13 cellular contexts compared by ENCODE assay signal in the genomic region with DNA sequence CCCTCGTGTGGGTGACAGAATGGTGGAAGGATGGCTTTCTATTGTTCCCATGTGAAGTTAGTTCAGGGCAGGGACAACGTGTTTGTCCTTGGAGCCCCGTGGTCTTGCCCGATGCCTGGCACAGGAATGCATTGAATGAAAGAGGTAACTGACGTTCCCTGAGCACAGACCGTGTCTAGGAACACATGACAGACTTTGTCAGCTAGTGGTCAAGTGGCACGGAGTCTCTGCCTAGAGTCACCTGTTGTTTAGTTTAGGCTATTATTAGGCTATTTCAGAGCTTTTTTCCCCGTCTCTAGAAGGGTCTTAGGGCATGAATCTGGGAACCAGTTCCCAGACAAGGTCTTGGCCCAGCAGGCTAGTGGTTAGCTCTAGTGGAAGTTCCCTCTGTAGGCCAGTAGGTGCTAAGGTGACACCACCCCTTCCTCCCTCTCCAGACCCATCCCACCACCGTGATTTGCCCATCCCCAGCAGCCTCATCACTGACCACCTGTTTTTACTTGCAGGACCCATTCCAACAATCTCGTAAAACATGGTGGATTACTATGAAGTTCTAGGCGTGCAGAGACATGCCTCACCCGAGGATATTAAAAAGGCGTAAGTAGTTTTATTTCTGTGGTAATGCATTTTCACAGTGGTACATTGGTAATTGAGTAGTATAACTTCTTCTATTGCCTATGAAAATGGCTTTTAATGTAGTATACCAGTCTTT. TPM values are rescaled to one million over a fixed set of nuclear protein-coding genes. Genes with fewer than 3 reads are reported as not detected.
DNase-seq lines count a peak whose midpoint lies in the region; ATAC-seq and TF ChIP-seq lines count a peak whose summit lies in the region.
"Had no signal": no experiment of that assay in that cellular context is flagged by ENCODE, and none has a peak within 500 bp of the region (broad histone marks: within the 10 kb centered on the region; RNA-seq: fewer than 3 reads in every experiment).

No MANE protein-coding gene starts in this region.

- H3K4me2 ChIP-seq in smooth muscle cell, result peak overlapping the region; percentile 27

- peak overlapping the region; percentile 73 for H3K27ac ChIP-seq in cardiac muscle cell
- no peak overlapping the region for H3K27ac ChIP-seq in smooth muscle cell (ENCODE audit: low read depth)
- H3K27ac ChIP-seq: uterus had no signal

- CTCF ChIA-PET in activated CD4-positive, alpha-beta memory T cell treated with anti-CD3 and anti-CD28 coated beads for 36 hours (lab: Charles Lee), result no interaction called here

- peak overlapping the region in 1 of 2 donors; percentile 50 for H3K4me3 Mint-ChIP-seq in activated T-cell treated with anti-CD3 and anti-CD28 coated beads, Interleukin-2, amount 50 U/mL, for 72 hours
- H3K4me3 Mint-ChIP-seq in activated T-cell treated with anti-CD3 and anti-CD28 coated beads, Interleukin-2, amount 50 U/mL, for 4 hours, result no peak overlapping the region
- H3K4me3 Mint-ChIP-seq in activated CD4-positive, alpha-beta memory T cell treated with anti-CD3 and anti-CD28 coated beads for 36 hours, result no peak overlapping the region
- H3K4me3 Mint-ChIP-seq: activated CD4-positive, alpha-beta T cell treated with anti-CD3 and anti-CD28 coated beads, Interleukin-2, amount 10 ng/mL, durations not matched to agents 7 days and 5 days had no signal

- no peak for DNase-seq in activated T-cell treated with anti-CD3 and anti-CD28 coated beads, Interleukin-2, amount 50 U/mL, for 72 hours
- no peak for DNase-seq in activated T-cell treated with anti-CD3 and anti-CD28 coated beads, Interleukin-2, amount 50 U/mL, for 4 hours
- no peak for DNase-seq in activated CD4-positive, alpha-beta memory T cell treated with anti-CD3 and anti-CD28 coated beads for 36 hours
- DNase-seq in cardiac muscle cell (ENCODE audit: low read depth in 1 of 2, low spot score in 1 of 2) (no peak), smooth muscle cell (lab: John Stamatoyannopoulos, UW; ENCODE audit: unreplicated experiment) (no peak), CD1c-positive myeloid dendritic cell (ENCODE audit: extremely low spot score) (no peak), NCI-H2107 (lab: John Stamatoyannopoulos, UW) (no peak)
- DNase-seq: activated CD4-positive, alpha-beta T cell treated with anti-CD3 and anti-CD28 coated beads, Interleukin-2, amount 10 ng/mL, durations not matched to agents 7 days and 5 days; effector memory CD4-positive, alpha-beta T cell; NCI-H510A treated with DMSO at 0.1 percent for 48 hours; SIG-M5; uterus had no signal

- H2AFZ ChIP-seq in smooth muscle cell (ENCODE audit: low read depth), result no peak overlapping the region

- peaks cover 4% of the 10 kb centered on the region for H3F3A ChIP-seq in smooth muscle cell (ENCODE audit: low read depth)

- no peaks in the 10 kb centered on the region for H3K9me3 Mint-ChIP-seq in activated T-cell treated with anti-CD3 and anti-CD28 coated beads, Interleukin-2, amount 50 U/mL, for 72 hours
- H3K9me3 Mint-ChIP-seq in activated T-cell treated with anti-CD3 and anti-CD28 coated beads, Interleukin-2, amount 50 U/mL, for 4 hours, result no peaks in the 10 kb centered on the region
- H3K9me3 Mint-ChIP-seq in activated CD4-positive, alpha-beta memory T cell treated with anti-CD3 and anti-CD28 coated beads for 36 hours, result no peaks in the 10 kb centered on the region
- H3K9me3 Mint-ChIP-seq: activated CD4-positive, alpha-beta T cell treated with anti-CD3 and anti-CD28 coated beads, Interleukin-2, amount 10 ng/mL, durations not matched to agents 7 days and 5 days had no signal

- ATAC-seq in activated T-cell treated with anti-CD3 and anti-CD28 coated beads, Interleukin-2, amount 50 U/mL, for 72 hours (replicated peaks in 1 of 2), result no peak
- no peak for ATAC-seq in activated T-cell treated with anti-CD3 and anti-CD28 coated beads, Interleukin-2, amount 50 U/mL, for 4 hours
- ATAC-seq in HG02885 (IDR thresholded peaks at IDR 0.05; ENCODE audit: poor library complexity, unreplicated experiment), result no peak

- H3K27ac Mint-ChIP-seq in activated T-cell treated with anti-CD3 and anti-CD28 coated beads, Interleukin-2, amount 50 U/mL, for 72 hours, result peak overlapping the region; percentile 82
- peak overlapping the region; percentile 75 for H3K27ac Mint-ChIP-seq in activated CD4-positive, alpha-beta memory T cell treated with anti-CD3 and anti-CD28 coated beads for 36 hours

- H3K36me3 ChIP-seq in cardiac muscle cell (peaks cover 4% of the 10 kb centered on the region), smooth muscle cell (ENCODE audit: low read depth) (no peaks in the 10 kb centered on the region)
- H3K36me3 ChIP-seq: uterus had no signal

- H3K9ac ChIP-seq in smooth muscle cell (ENCODE audit: low read depth), result no peak overlapping the region

- POLR2A ChIA-PET in activated CD4-positive, alpha-beta memory T cell treated with anti-CD3 and anti-CD28 coated beads for 36 hours (lab: Charles Lee), result interaction anchor here (1.0 kb wide), 1 partner anchor 25 kb away, joined by 3 read pairs; no protein-coding TSS in a partner anchor

- H3K79me2 ChIP-seq in smooth muscle cell (ENCODE audit: low read depth), result peaks cover 100% of the 10 kb centered on the region

- H4K20me1 ChIP-seq in smooth muscle cell (ENCODE audit: low read depth), result peaks cover 100% of the 10 kb centered on the region

- H3K27me3 ChIP-seq in cardiac muscle cell (no peaks in the 10 kb centered on the region), smooth muscle cell (ENCODE audit: low read depth) (no peaks in the 10 kb centered on the region)
- H3K27me3 ChIP-seq: uterus had no signal

- H3K4me3 ChIP-seq in cardiac muscle cell (no peak overlapping the region), smooth muscle cell (no peak overlapping the region)
- H3K4me3 ChIP-seq: uterus had no signal

- TF ChIP-seq CTCF in cardiac muscle cell (IDR thresholded peaks at IDR 0.05; ENCODE audit: low read depth, low read length) (no peak), smooth muscle cell (IDR thresholded peaks at IDR 0.05; ENCODE audit: borderline replicate concordance, insufficient read depth, poor library complexity, severe bottlenecking) (no peak)

- WGBS in smooth muscle cell (ENCODE audit: low lambda C conversion rate), result 87% methylated on average over 13 of the region's 13 CpGs

- H3K36me3 Mint-ChIP-seq in activated T-cell treated with anti-CD3 and anti-CD28 coated beads, Interleukin-2, amount 50 U/mL, for 72 hours (ENCODE audit: insufficient read depth in 2 of 2), result peaks cover 7 to 29% of the 10 kb centered on the region in 2 donors
- peaks cover 32% of the 10 kb centered on the region for H3K36me3 Mint-ChIP-seq in activated T-cell treated with anti-CD3 and anti-CD28 coated beads, Interleukin-2, amount 50 U/mL, for 4 hours (ENCODE audit: insufficient read depth)
- peaks cover 27% of the 10 kb centered on the region for H3K36me3 Mint-ChIP-seq in activated CD4-positive, alpha-beta memory T cell treated with anti-CD3 and anti-CD28 coated beads for 36 hours

- H3K4me1 ChIP-seq in cardiac muscle cell (ENCODE audit: low read depth) (peaks cover 56% of the 10 kb centered on the region), smooth muscle cell (ENCODE audit: low read depth) (peaks cover 9% of the 10 kb centered on the region)

- H3K27me3 Mint-ChIP-seq in activated T-cell treated with anti-CD3 and anti-CD28 coated beads, Interleukin-2, amount 50 U/mL, for 72 hours (ENCODE audit: low read depth), result no peaks in the 10 kb centered on the region
- H3K27me3 Mint-ChIP-seq in activated T-cell treated with anti-CD3 and anti-CD28 coated beads, Interleukin-2, amount 50 U/mL, for 4 hours (ENCODE audit: low read depth), result no peaks in the 10 kb centered on the region
- H3K27me3 Mint-ChIP-seq in activated CD4-positive, alpha-beta memory T cell treated with anti-CD3 and anti-CD28 coated beads for 36 hours, result no peaks in the 10 kb centered on the region
- H3K27me3 Mint-ChIP-seq: activated CD4-positive, alpha-beta T cell treated with anti-CD3 and anti-CD28 coated beads, Interleukin-2, amount 10 ng/mL, durations not matched to agents 7 days and 5 days had no signal

- intact Hi-C loops in activated CD4-positive, alpha-beta memory T cell treated with anti-CD3 and anti-CD28 coated beads for 36 hours (cut with micrococcal nuclease), result no loop called here

- H3K4me1 Mint-ChIP-seq in activated T-cell treated with anti-CD3 and anti-CD28 coated beads, Interleukin-2, amount 50 U/mL, for 72 hours (ENCODE audit: low read depth), result peaks cover 62% of the 10 kb centered on the region
- H3K4me1 Mint-ChIP-seq in activated T-cell treated with anti-CD3 and anti-CD28 coated beads, Interleukin-2, amount 50 U/mL, for 4 hours (ENCODE audit: low read depth), result peaks cover 52% of the 10 kb centered on the region
- peaks cover 56% of the 10 kb centered on the region for H3K4me1 Mint-ChIP-seq in activated CD4-positive, alpha-beta memory T cell treated with anti-CD3 and anti-CD28 coated beads for 36 hours (ENCODE audit: low read depth)

- H3K9me3 ChIP-seq in cardiac muscle cell (ENCODE audit: low read depth) (no peaks in the 10 kb centered on the region), smooth muscle cell (replicated peaks; ENCODE audit: low read depth) (no peaks in the 10 kb centered on the region)
- H3K9me3 ChIP-seq: uterus had no signal

RNA-seq across cellular contexts. Expression of gene DNAJB6, which starts 21.4 kb away (rescaled TPM):
- 100 to 1,000 TPM; 103 to 116 TPM for total RNA-seq in activated T-cell treated with anti-CD3 and anti-CD28 coated beads, Interleukin-2, amount 50 U/mL, for 72 hours
- 100 to 1,000 TPM; 107 to 129 (median 117) TPM for total RNA-seq in activated T-cell treated with anti-CD3 and anti-CD28 coated beads, Interleukin-2, amount 50 U/mL, for 4 hours
- 10 to 100 TPM; 90.7 to 97.2 TPM for total RNA-seq in activated CD4-positive, alpha-beta memory T cell treated with anti-CD3 and anti-CD28 coated beads for 36 hours
- 110 and 117 TPM in 2 replicates for total RNA-seq in cardiac muscle cell
- polyA plus RNA-seq in cardiac muscle cell, result 122 and 137 TPM in 2 replicates
- 104 and 111 TPM in 2 replicates for total RNA-seq in smooth muscle cell
- polyA plus RNA-seq in smooth muscle cell, result 103 and 140 TPM in 2 replicates
